16 cellular contexts compared by ENCODE assay signal in genomic region chr2:55461679-55462078, GRCh38. TPM values are rescaled to one million over a fixed set of nuclear protein-coding genes. Genes with fewer than 3 reads are reported as not detected.
DNase-seq lines count a peak whose midpoint lies in the region; ATAC-seq and TF ChIP-seq lines count a peak whose summit lies in the region.
"Had no signal": no experiment of that assay in that cellular context is flagged by ENCODE, and none has a peak within 500 bp of the region (broad histone marks: within the 10 kb centered on the region; RNA-seq: fewer than 3 reads in every experiment).

No MANE protein-coding gene starts in this region.

- H3K27me3 ChIP-seq in KMS-11 (ENCODE audit: insufficient read depth, low read depth), result no peaks in the 10 kb centered on the region
- H3K27me3 ChIP-seq: BLaER1 treated with 17β-estradiol and CSF1 and Interleukin-3, amounts not matched to agents 10 nM and 100 nM had no signal

- H3K4me1 ChIP-seq in KMS-11 (ENCODE audit: low read depth, poor library complexity, severe bottlenecking), result peaks cover 42% of the 10 kb centered on the region
- H3K4me1 ChIP-seq: A549; BLaER1 treated with 17β-estradiol and CSF1 and Interleukin-3, amounts not matched to agents 10 nM and 100 nM; Caco-2 had no signal

- H3K27ac ChIP-seq in KMS-11, result peak overlapping the region; percentile 82; the same call in 1 of the 2 replicates
- H3K27ac ChIP-seq: 22Rv1; A549; BLaER1 treated with 17β-estradiol and CSF1 and Interleukin-3, amounts not matched to agents 10 nM and 100 nM; C4-2B had no signal

- H3K79me2 ChIP-seq in KMS-11 (ENCODE audit: insufficient read depth, low read depth), result no peaks in the 10 kb centered on the region

- peak overlapping the region; percentile 67; the same call in 1 of the 2 replicates for H3K4me2 ChIP-seq in KMS-11
- H3K4me2 ChIP-seq: A549; BLaER1 treated with 17β-estradiol and CSF1 and Interleukin-3, amounts not matched to agents 10 nM and 100 nM had no signal

- DNase-seq in amniotic epithelial cell (ENCODE audit: low read depth) (peak; percentile 50), omental fat pad (ENCODE audit: low spot score) (no peak), NCI-H82 treated with DMSO at 0.1 percent for 48 hours (lab: John Stamatoyannopoulos, UW; ENCODE audit: unreplicated experiment) (no peak), COLO668 (lab: John Stamatoyannopoulos, UW; ENCODE audit: unreplicated experiment) (no peak)
- DNase-seq: AML-193; Caco-2; Calu3; CD4-positive, alpha-beta T cell; CD8-positive, alpha-beta T cell; DMS79 treated with DMSO at 0.1 percent for 48 hours; GF-D8 had no signal

- no peaks in the 10 kb centered on the region for H4K20me1 ChIP-seq in KMS-11 (ENCODE audit: insufficient read depth)
- H4K20me1 ChIP-seq: BLaER1 treated with 17β-estradiol and CSF1 and Interleukin-3, amounts not matched to agents 10 nM and 100 nM had no signal

- TF ChIP-seq CTCF in KMS-11 (conservative IDR thresholded peaks at IDR 0.05; ENCODE audit: low read depth, low read length), result no peak
- TF ChIP-seq CTCF in omental fat pad (IDR thresholded peaks at IDR 0.05), result no peak

- peak; percentile 41 for ATAC-seq in omental fat pad (ENCODE audit: low FRiP score)
- ATAC-seq: A549; CD8-positive, alpha-beta T cell had no signal

- H3K9ac ChIP-seq in KMS-11, result no peak overlapping the region
- H3K9ac ChIP-seq: BLaER1 treated with 17β-estradiol and CSF1 and Interleukin-3, amounts not matched to agents 10 nM and 100 nM had no signal

- no peaks in the 10 kb centered on the region for H3K36me3 ChIP-seq in KMS-11 (ENCODE audit: insufficient read depth)
- H3K36me3 ChIP-seq: BLaER1 treated with 17β-estradiol and CSF1 and Interleukin-3, amounts not matched to agents 10 nM and 100 nM had no signal

- H2AFZ ChIP-seq in KMS-11 (ENCODE audit: low read depth), result 0 out of 2 replicates have a peak overlapping the region, but pooled peaks have one; percentile 40

- no peak overlapping the region for H3K4me3 ChIP-seq in KMS-11 (IDR thresholded peaks at IDR 0.05; ENCODE audit: insufficient read depth, low read depth, low read length)
- H3K4me3 ChIP-seq: A549; BLaER1 treated with 17β-estradiol and CSF1 and Interleukin-3, amounts not matched to agents 10 nM and 100 nM had no signal

RNA-seq across cellular contexts. Expression of gene CCDC88A, which starts 42.0 kb away (rescaled TPM):
- total RNA-seq in omental fat pad, result 100 to 1,000 TPM in 1 of 4 donors, 10 to 100 TPM in 3; 38.0 to 141 (median 64.3) TPM

RNA-seq across cellular contexts. Expression of gene CFAP36, which starts 57.8 kb away (rescaled TPM):
- total RNA-seq in omental fat pad, result 10 to 100 TPM; 13.8 to 18.6 (median 17.4) TPM
